ENCODE assay signal across 14 cellular contexts in the genomic region with DNA sequence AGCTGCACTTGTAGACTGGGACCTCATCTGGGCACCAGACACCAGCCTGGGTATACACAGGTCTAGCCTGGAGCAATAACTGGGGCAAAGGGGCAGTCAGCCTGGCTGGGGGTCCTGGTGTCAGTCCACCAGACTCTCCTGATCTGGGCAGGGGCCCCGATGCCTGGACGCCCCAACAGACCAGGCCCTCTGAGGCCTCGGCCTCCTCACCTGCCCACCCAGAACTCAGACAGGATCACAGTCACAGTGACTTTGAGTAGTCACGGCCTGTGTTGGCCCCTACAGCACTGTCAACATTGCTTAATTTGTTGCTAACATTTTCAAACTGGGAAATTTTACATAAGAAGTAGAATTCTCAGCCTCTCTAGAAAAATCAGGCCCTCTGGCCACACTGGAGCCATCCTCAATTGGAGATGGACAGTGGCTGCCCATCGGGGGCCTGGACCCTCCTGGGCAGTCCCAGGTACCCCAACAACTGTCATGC. TPM values are rescaled to one million over a fixed set of nuclear protein-coding genes. Genes with fewer than 3 reads are reported as not detected.
A peak's percentile ranks its signal among the peaks of the same experiment; 100 is the strongest.
DNase-seq lines count a peak whose midpoint lies in the region; ATAC-seq and TF ChIP-seq lines count a peak whose summit lies in the region.
"Had no signal": no experiment of that assay in that cellular context is flagged by ENCODE, and none has a peak within 500 bp of the region (broad histone marks: within the 10 kb centered on the region; RNA-seq: fewer than 3 reads in every experiment).

No MANE protein-coding gene starts in this region.

- no peaks in the 10 kb centered on the region for H3K27me3 ChIP-seq in psoas muscle (ENCODE audit: insufficient read depth in 3 of 3, low read length in 2 of 3)
- H3K27me3 ChIP-seq: hepatocyte, thyroid gland had no signal

- no peak for TF ChIP-seq CTCF in psoas muscle (IDR thresholded peaks at IDR 0.05)

- peaks cover 27% of the 10 kb centered on the region for H3K36me3 Mint-ChIP-seq in activated naive CD4-positive, alpha-beta T cell treated with anti-CD3 and anti-CD28 coated beads for 36 hours (ENCODE audit: low read depth)
- peaks cover 36% of the 10 kb centered on the region for H3K36me3 Mint-ChIP-seq in central memory CD8-positive, alpha-beta T cell (ENCODE audit: insufficient read depth)

- H3K27ac ChIP-seq in KOPT-K1 (ENCODE audit: low read depth, low read length, poor library complexity, severe bottlenecking) (peak overlapping the region; percentile 40), psoas muscle (peak overlapping the region; percentile 94)
- H3K27ac ChIP-seq: hepatocyte, PC-9, thyroid gland had no signal

- peaks cover 73% of the 10 kb centered on the region for H3K36me3 ChIP-seq in KOPT-K1 (ENCODE audit: insufficient read depth, low read length)
- H3K36me3 ChIP-seq in psoas muscle (ENCODE audit: insufficient read depth in 1 of 2, low read depth in 1 of 2): peaks cover 0 to 50% of the 10 kb centered on the region in 2 donors

- no peak overlapping the region for H3K4me3 Mint-ChIP-seq in activated naive CD4-positive, alpha-beta T cell treated with anti-CD3 and anti-CD28 coated beads for 36 hours
- H3K4me3 Mint-ChIP-seq in central memory CD8-positive, alpha-beta T cell: peak overlapping the region; percentile 13

- intact Hi-C loops in activated naive CD4-positive, alpha-beta T cell treated with anti-CD3 and anti-CD28 coated beads for 36 hours (cut with micrococcal nuclease): no loop called here
- intact Hi-C loops in psoas muscle (cut with DNase I): no loop called here

- no peak for ATAC-seq in central memory CD8-positive, alpha-beta T cell (replicated peaks; ENCODE audit: extremely low read depth, poor library complexity, severe bottlenecking)
- ATAC-seq in psoas muscle: no peak

- H3K27me3 Mint-ChIP-seq in activated naive CD4-positive, alpha-beta T cell treated with anti-CD3 and anti-CD28 coated beads for 36 hours (ENCODE audit: low read depth): no peaks in the 10 kb centered on the region
- H3K27me3 Mint-ChIP-seq in central memory CD8-positive, alpha-beta T cell: no peaks in the 10 kb centered on the region

- peaks cover 54% of the 10 kb centered on the region for H3K4me1 Mint-ChIP-seq in activated naive CD4-positive, alpha-beta T cell treated with anti-CD3 and anti-CD28 coated beads for 36 hours (ENCODE audit: low read depth)
- H3K4me1 Mint-ChIP-seq in central memory CD8-positive, alpha-beta T cell: peaks cover 49% of the 10 kb centered on the region

- peak overlapping the region; percentile 72 for H3K4me3 ChIP-seq in psoas muscle
- H3K4me3 ChIP-seq: hepatocyte, PC-9, thyroid gland had no signal

- WGBS in psoas muscle, 3 donors: 50 to 62% (median 61%) methylated on average over 5 of the region's 5 CpGs

- peak overlapping the region; percentile 71 for H3K27ac Mint-ChIP-seq in activated naive CD4-positive, alpha-beta T cell treated with anti-CD3 and anti-CD28 coated beads for 36 hours
- H3K27ac Mint-ChIP-seq in central memory CD8-positive, alpha-beta T cell (ENCODE audit: low read depth): peak overlapping the region; percentile 64

- H3K9me3 ChIP-seq in KOPT-K1 (ENCODE audit: insufficient read depth, low read length, poor library complexity, severe bottlenecking) (no peaks in the 10 kb centered on the region), psoas muscle (no peaks in the 10 kb centered on the region)
- H3K9me3 ChIP-seq: thyroid gland had no signal

- DNase-seq in activated naive CD4-positive, alpha-beta T cell treated with anti-CD3 and anti-CD28 coated beads for 36 hours: no peak
- DNase-seq in activated naive CD4-positive, alpha-beta T cell treated with anti-CD3 and anti-CD28 coated beads, Interleukin-2, amount 50 U/mL, for 16 hours: no peak
- no peak for DNase-seq in central memory CD8-positive, alpha-beta T cell (ENCODE audit: low spot score in 2 of 2)
- DNase-seq in psoas muscle (peak; percentile 14 to 39), NCI-H1092 (lab: John Stamatoyannopoulos, UW) (no peak), epidermal melanocyte (ENCODE audit: insufficient read length, low spot score) (no peak), NK-92 (lab: John Stamatoyannopoulos, UW; ENCODE audit: unreplicated experiment) (no peak)
- DNase-seq: NCI-H187, NCI-H524, PC-9, thyroid gland had no signal

- peaks cover 49% of the 10 kb centered on the region for H3K4me1 ChIP-seq in psoas muscle

- CTCF ChIA-PET in activated naive CD4-positive, alpha-beta T cell treated with anti-CD3 and anti-CD28 coated beads for 36 hours (lab: Charles Lee): interaction anchor here (0.5 to 7.3 kb wide), 14 partner anchors 11 to 183 kb away, joined by 3 to 147 read pairs (median 10); a partner anchor contains a TSS

- no peaks in the 10 kb centered on the region for H3K9me3 Mint-ChIP-seq in activated naive CD4-positive, alpha-beta T cell treated with anti-CD3 and anti-CD28 coated beads for 36 hours
- no peaks in the 10 kb centered on the region for H3K9me3 Mint-ChIP-seq in central memory CD8-positive, alpha-beta T cell

RNA-seq across cellular contexts. Expression of a gene that starts 5.8 kb away (rescaled TPM):
- total RNA-seq in activated naive CD4-positive, alpha-beta T cell treated with anti-CD3 and anti-CD28 coated beads for 36 hours: 10 to 100 TPM; 89.1 to 91.3 TPM
- 100 to 1,000 TPM in 3 of 4 donors, 10 to 100 TPM in 1; 74.9 to 224 (median 138) TPM for total RNA-seq in psoas muscle
- 100 to 1,000 TPM in 1 of 3 donors, 10 to 100 TPM in 2; 19.6 to 160 (median 74.6) TPM for polyA plus RNA-seq in psoas muscle

RNA-seq across cellular contexts. Expression of a gene that starts 7.7 kb away (rescaled TPM):
- under 1 TPM; 0.62 to 0.89 TPM for total RNA-seq in activated naive CD4-positive, alpha-beta T cell treated with anti-CD3 and anti-CD28 coated beads for 36 hours
- total RNA-seq in psoas muscle: under 1 TPM in 3 of 4 donors, not detected in 1; 0.34 to 0.55 (median 0.41) TPM
- under 1 TPM; 0.04 to 0.14 (median 0.08) TPM for polyA plus RNA-seq in psoas muscle
- total RNA-seq: dermis microvascular lymphatic vessel endothelial cell, hepatocyte had no signal
- polyA plus RNA-seq: hepatocyte had no signal

RNA-seq across cellular contexts. Expression of a gene that starts 12.4 kb away (rescaled TPM):
- 100 to 1,000 TPM; 107 to 108 TPM for total RNA-seq in activated naive CD4-positive, alpha-beta T cell treated with anti-CD3 and anti-CD28 coated beads for 36 hours
- total RNA-seq in psoas muscle: 1 to 10 TPM; 2.1 to 7.5 (median 3.9) TPM
- polyA plus RNA-seq in psoas muscle: 1 to 10 TPM; 2.5 to 3.3 (median 2.6) TPM

RNA-seq across cellular contexts. Expression of a gene that starts 35.2 kb away (rescaled TPM):
- total RNA-seq in activated naive CD4-positive, alpha-beta T cell treated with anti-CD3 and anti-CD28 coated beads for 36 hours: 10 to 100 TPM; 35.7 to 37.8 TPM
- 10 to 100 TPM; 50.1 to 89.4 (median 68.1) TPM for total RNA-seq in psoas muscle
- 100 to 1,000 TPM in 2 of 3 donors, 10 to 100 TPM in 1; 75.2 to 138 (median 121) TPM for polyA plus RNA-seq in psoas muscle

RNA-seq across cellular contexts. Expression of a gene that starts 45.3 kb away (rescaled TPM):
- 100 to 1,000 TPM; 176 to 177 TPM for total RNA-seq in activated naive CD4-positive, alpha-beta T cell treated with anti-CD3 and anti-CD28 coated beads for 36 hours
- total RNA-seq in psoas muscle: 10 to 100 TPM; 62.1 to 93.1 (median 85.5) TPM
- polyA plus RNA-seq in psoas muscle: 10 to 100 TPM; 46.1 to 96.7 (median 53.4) TPM

Comparison
In these comparisons a context has a peak if more than half of its experiments do, and no peak if none do; other contexts are left out.
1. DNase-seq: peak in psoas muscle (2 of 2); none in activated naive CD4-positive, alpha-beta T cell treated with anti-CD3 and anti-CD28 coated beads for 36 hours (single experiment), activated naive CD4-positive, alpha-beta T cell treated with anti-CD3 and anti-CD28 coated beads, Interleukin-2, amount 50 U/mL, for 16 hours (single experiment), central memory CD8-positive, alpha-beta T cell (0 of 2), NCI-H1092 (single experiment), epidermal melanocyte (single experiment) and NK-92 (single experiment).
2. RNA of a gene that starts 12.4 kb away (total RNA-seq): 107 to 108 TPM in activated naive CD4-positive, alpha-beta T cell treated with anti-CD3 and anti-CD28 coated beads for 36 hours; 2.1 to 7.5 TPM in psoas muscle; every median in the first group is over 10 times any median in the second.